17 cellular contexts compared by ENCODE assay signal in the genomic region with DNA sequence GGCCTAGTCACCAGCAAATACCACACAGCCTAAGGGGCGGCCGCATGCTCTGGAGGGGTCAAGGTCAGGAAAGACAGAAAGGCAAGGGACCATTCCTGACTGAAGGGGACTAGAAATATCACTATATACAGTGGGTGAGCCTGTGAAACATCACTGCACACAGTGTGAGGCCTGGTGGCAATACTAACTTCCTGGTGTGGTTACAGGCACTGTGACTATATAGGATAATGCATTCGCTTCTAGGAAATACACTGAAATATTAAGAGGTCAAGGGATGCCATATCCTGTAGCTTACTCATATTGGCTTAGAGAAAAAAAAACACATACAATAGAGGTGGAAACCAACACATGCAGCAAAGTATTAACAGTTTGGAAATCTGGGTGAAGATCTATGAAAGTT. TPM values are rescaled to one million over a fixed set of nuclear protein-coding genes. Genes with fewer than 3 reads are reported as not detected.
"Had no signal": no experiment of that assay in that cellular context is flagged by ENCODE, and none has a peak within 500 bp of the region (broad histone marks: within the 10 kb centered on the region; RNA-seq: fewer than 3 reads in every experiment).

No MANE protein-coding gene starts in this region.

RNA-seq across cellular contexts. Expression of a gene that starts 24.3 kb away (rescaled TPM):
- total RNA-seq: psoas muscle had no signal

RNA-seq across cellular contexts. Expression of a gene that starts 29.1 kb away (rescaled TPM):
- total RNA-seq: activated B cell treated with CpG ODN at 0.5 μM for 24 hours, body of pancreas, esophagus muscularis mucosa, foreskin keratinocyte, kidney, lower leg skin, mesothelial cell of epicardium, occipital lobe, psoas muscle, sigmoid colon, suprapubic skin, upper lobe of right lung had no signal
- polyA plus RNA-seq: foreskin keratinocyte, immature natural killer cell, SK-N-SH had no signal

RNA-seq across cellular contexts. Expression of a gene that starts 40.1 kb away (rescaled TPM):
- total RNA-seq: activated B cell treated with CpG ODN at 0.5 μM for 24 hours, body of pancreas, esophagus muscularis mucosa, foreskin keratinocyte, heart left ventricle, kidney, lower leg skin, occipital lobe, psoas muscle, sigmoid colon, suprapubic skin, upper lobe of right lung had no signal
- polyA plus RNA-seq: adipose tissue, foreskin keratinocyte, heart left ventricle, immature natural killer cell, psoas muscle, sigmoid colon, SK-N-SH, small intestine had no signal
